Comparison of ENCODE assay signal across 8 cellular contexts in the genomic region with DNA sequence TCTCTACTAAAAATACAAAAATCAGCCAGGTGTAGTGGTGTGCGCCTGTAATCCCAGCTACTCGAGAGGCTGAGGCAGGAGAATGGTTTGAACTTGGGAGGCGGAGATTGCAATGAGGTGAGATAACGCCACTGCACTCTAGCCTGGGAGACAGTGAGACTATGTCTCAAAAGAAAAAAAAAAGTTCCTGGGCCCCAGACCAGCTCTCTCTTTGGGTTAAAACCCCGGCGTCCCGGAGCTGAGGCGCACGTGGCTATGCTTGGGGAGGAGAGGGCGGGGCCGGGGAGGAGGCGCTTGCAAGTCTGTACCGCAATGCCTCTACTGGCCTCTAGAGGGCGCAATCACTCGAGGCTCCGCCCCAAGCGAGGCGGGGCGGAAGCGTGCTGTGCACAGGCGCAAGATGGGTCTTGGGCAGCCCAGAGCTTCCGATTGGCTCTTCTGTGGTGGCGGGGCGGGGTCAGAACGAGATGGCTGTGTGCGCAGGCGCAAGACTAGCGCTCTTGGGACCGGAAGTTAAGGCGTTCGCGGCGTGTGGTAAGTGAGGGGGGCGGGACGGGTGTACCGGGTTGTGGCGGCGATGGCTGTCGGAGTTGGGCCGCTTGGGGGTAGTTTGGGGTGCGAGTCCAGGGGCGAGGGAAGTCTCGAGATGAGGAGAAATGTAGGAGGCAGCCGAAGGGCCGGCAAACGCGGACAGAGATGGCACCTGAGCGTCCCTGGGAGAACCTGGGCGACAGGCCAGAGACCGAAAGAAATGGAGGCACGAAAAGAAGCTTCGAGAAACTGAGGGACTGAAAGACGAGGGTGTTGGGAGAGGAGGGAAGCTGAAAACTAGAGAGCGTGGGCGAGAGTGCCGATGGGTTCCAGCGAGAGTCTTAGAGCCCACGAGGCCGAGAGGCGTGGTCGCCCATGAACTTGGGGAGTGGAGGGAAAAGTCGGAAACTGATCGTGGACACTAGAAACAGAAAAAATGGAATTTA. TPM values are rescaled to one million over a fixed set of nuclear protein-coding genes. Genes with fewer than 3 reads are reported as not detected.
DNase-seq lines count a peak whose midpoint lies in the region; ATAC-seq and TF ChIP-seq lines count a peak whose summit lies in the region.

A gene with protein sequence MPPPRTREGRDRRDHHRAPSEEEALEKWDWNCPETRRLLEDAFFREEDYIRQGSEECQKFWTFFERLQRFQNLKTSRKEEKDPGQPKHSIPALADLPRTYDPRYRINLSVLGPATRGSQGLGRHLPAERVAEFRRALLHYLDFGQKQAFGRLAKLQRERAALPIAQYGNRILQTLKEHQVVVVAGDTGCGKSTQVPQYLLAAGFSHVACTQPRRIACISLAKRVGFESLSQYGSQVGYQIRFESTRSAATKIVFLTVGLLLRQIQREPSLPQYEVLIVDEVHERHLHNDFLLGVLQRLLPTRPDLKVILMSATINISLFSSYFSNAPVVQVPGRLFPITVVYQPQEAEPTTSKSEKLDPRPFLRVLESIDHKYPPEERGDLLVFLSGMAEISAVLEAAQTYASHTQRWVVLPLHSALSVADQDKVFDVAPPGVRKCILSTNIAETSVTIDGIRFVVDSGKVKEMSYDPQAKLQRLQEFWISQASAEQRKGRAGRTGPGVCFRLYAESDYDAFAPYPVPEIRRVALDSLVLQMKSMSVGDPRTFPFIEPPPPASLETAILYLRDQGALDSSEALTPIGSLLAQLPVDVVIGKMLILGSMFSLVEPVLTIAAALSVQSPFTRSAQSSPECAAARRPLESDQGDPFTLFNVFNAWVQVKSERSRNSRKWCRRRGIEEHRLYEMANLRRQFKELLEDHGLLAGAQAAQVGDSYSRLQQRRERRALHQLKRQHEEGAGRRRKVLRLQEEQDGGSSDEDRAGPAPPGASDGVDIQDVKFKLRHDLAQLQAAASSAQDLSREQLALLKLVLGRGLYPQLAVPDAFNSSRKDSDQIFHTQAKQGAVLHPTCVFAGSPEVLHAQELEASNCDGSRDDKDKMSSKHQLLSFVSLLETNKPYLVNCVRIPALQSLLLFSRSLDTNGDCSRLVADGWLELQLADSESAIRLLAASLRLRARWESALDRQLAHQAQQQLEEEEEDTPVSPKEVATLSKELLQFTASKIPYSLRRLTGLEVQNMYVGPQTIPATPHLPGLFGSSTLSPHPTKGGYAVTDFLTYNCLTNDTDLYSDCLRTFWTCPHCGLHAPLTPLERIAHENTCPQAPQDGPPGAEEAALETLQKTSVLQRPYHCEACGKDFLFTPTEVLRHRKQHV (plus strand): TSS at position 497 of the 977 bp plus-strand sequence. CDS start 3,716 bp downstream, outside the sequence.

- peak within 1 kb of the TSS; percentile 91 for H3K4me2 ChIP-seq in SK-N-SH

- H3K27ac ChIP-seq in SK-N-SH (ENCODE audit: low read depth in 2 of 2, low read length in 1 of 2), result peak within 1 kb of the TSS; percentile 42 to 54; a peak in 2 of 4 replicates
- H3K27ac ChIP-seq in temporal lobe (ENCODE audit: low read depth, low read length), result peak within 1 kb of the TSS; percentile 52

- 0 out of 2 replicates have a peak, but pooled peaks have one; percentile 10 for TF ChIP-seq RAD21 in SK-N-SH (IDR thresholded peaks at IDR 0.05; ENCODE audit: low read length)

- H3K36me3 ChIP-seq in SK-N-SH (replicated peaks in 1 of 2; ENCODE audit: control insufficient read depth in 1 of 2, insufficient read depth in 2 of 2, low read length in 1 of 2), result peaks cover 12 to 15% of the 10 kb centered on the region in 2 experiments

- H3F3A ChIP-seq in SK-N-SH (replicated peaks; ENCODE audit: insufficient read depth), result peaks cover 4% of the 10 kb centered on the region

- H3K79me2 ChIP-seq in SK-N-SH (ENCODE audit: insufficient read depth), result peaks cover 48% of the 10 kb centered on the region

- H3K9ac ChIP-seq in SK-N-SH, result peak within 1 kb of the TSS; percentile 77

- POLR2A ChIA-PET in GM10248 (lab: Yijun Ruan, JAX), result interaction anchor here (0.6 to 1.5 kb wide), 5 partner anchors 30 to 1881 kb away, joined by 3 to 4 read pairs (median 3); partner anchors contain the start of genes FOSB and SLC1A5
- POLR2A ChIA-PET in SK-N-SH (lab: Yijun Ruan, JAX), result interaction anchor here (0.6 to 1.6 kb wide), 4 partner anchors 14 to 92 kb away, joined by 3 to 5 read pairs (median 3); no protein-coding TSS in a partner anchor

- peak; percentile 96 for ATAC-seq in HG02571 (IDR thresholded peaks at IDR 0.05; ENCODE audit: unreplicated experiment)

- no peaks in the 10 kb centered on the region for H3K9me2 ChIP-seq in SK-N-SH

- H4K20me1 ChIP-seq in SK-N-SH (ENCODE audit: insufficient read depth), result 0 out of 2 replicates have a peak, but pooled peaks cover 5% of the 10 kb centered on the region

- CTCF ChIA-PET in GM10248 (lab: Yijun Ruan, JAX) (interaction anchor here (0.6 to 4.0 kb wide), 48 partner anchors 10 to 399 kb away, joined by 3 to 39 read pairs (median 4); partner anchors contain the start of genes CCDC9, KPTN and NAPA), SK-N-SH (lab: Yijun Ruan, JAX) (interaction anchor here (0.6 to 2.7 kb wide), 38 partner anchors 9 to 256 kb away, joined by 3 to 26 read pairs (median 5); partner anchors contain the start of genes C5AR1, C5AR2, INAFM1 and KPTN)

- no peaks in the 10 kb centered on the region for H3K9me3 ChIP-seq in SK-N-SH

- peaks cover 8 to 17% of the 10 kb centered on the region in 2 experiments; a peak in 2 of 4 replicates for H3K4me1 ChIP-seq in SK-N-SH (ENCODE audit: control insufficient read depth in 1 of 2, insufficient read depth in 2 of 2, low read depth in 1 of 2, low read length in 1 of 2)

- peak; percentile 93 for TF ChIP-seq CTCF in GM10248 (IDR thresholded peaks at IDR 0.05; ENCODE audit: control extremely low read depth, extremely low read depth, low read depth, missing control alignments)
- peak; percentile 94 for TF ChIP-seq CTCF in SK-N-SH (IDR thresholded peaks at IDR 0.05)

- 6% methylated on average over 46 of the region's 63 CpGs for WGBS in SK-N-SH (ENCODE audit: low lambda C conversion rate)

- peak within 1 kb of the TSS; percentile 95 for H2AFZ ChIP-seq in SK-N-SH (ENCODE audit: low read depth)

- no peak for TF ChIP-seq EP300 in SK-N-SH (IDR thresholded peaks at IDR 0.05; ENCODE audit: borderline replicate concordance in 1 of 2, low read depth in 1 of 2, low read length in 1 of 2)

- no peaks in the 10 kb centered on the region for H3K27me3 ChIP-seq in SK-N-SH (ENCODE audit: insufficient read depth)

- H3K4me3 ChIP-seq in SK-N-SH (ENCODE audit: low read depth in 2 of 2, low read length in 1 of 2), result peak within 1 kb of the TSS; percentile 75 to 89

- DNase-seq in GM10248 (ENCODE audit: extremely low spot score), result peak; percentile 100
- DNase-seq in NCI-H1048 (lab: John Stamatoyannopoulos, UW), result peak; percentile 93
- peak; percentile 100 for DNase-seq in SK-N-SH
- peak; percentile 98 for DNase-seq in activated naive CD4-positive, alpha-beta T cell treated with anti-CD3 and anti-CD28 coated beads, Interleukin-2, amount 50 U/mL, for 16 hours
- peak; percentile 100 for DNase-seq in germinal center (ENCODE audit: low spot score)
- DNase-seq in nucleus accumbens (lab: John Stamatoyannopoulos, UW), result peak; percentile 73 to 98 (median 95)

TF ChIP-seq in SK-N-SH, 30 proteins besides CTCF, POLR2A, EP300 and RAD21 (continues in another document):
- peak; percentile 98 for TF ChIP-seq NRF1 (IDR thresholded peaks at IDR 0.05; ENCODE audit: low read depth, low read length)
- TF ChIP-seq JUND (IDR thresholded peaks at IDR 0.05), result no peak
- TF ChIP-seq GABPA (IDR thresholded peaks at IDR 0.05; ENCODE audit: low read depth), result peak; percentile 71
- TF ChIP-seq CHD2 (IDR thresholded peaks at IDR 0.05; ENCODE audit: low read length, partially characterized antibody), result peak; percentile 73
- peak; percentile 96 for TF ChIP-seq MXI1 (IDR thresholded peaks at IDR 0.05; ENCODE audit: low read depth, low read length)
- TF ChIP-seq PBX3 (IDR thresholded peaks at IDR 0.05), result no peak
- no peak for TF ChIP-seq TEAD4 (IDR thresholded peaks at IDR 0.05; ENCODE audit: borderline replicate concordance, insufficient read depth)
- no peak for TF ChIP-seq FOXM1 (IDR thresholded peaks at IDR 0.05; ENCODE audit: low read depth)
- peak; percentile 58; the same call in 1 of the 2 replicates for TF ChIP-seq USF1 (IDR thresholded peaks at IDR 0.05; ENCODE audit: borderline replicate concordance, low read depth)
- peak; percentile 98 for TF ChIP-seq MAX (IDR thresholded peaks at IDR 0.05; ENCODE audit: low read depth)
- peak; percentile 94 for TF ChIP-seq POLR2AphosphoS5 (IDR thresholded peaks at IDR 0.05; ENCODE audit: low read depth, low read length)
- peak; percentile 55; the same call in 1 of the 2 replicates for TF ChIP-seq TAF1 (IDR thresholded peaks at IDR 0.05; ENCODE audit: borderline replicate concordance, low read depth, low read length)
- TF ChIP-seq YY1 (IDR thresholded peaks at IDR 0.05; ENCODE audit: low read depth), result 0 out of 2 replicates have a peak, but pooled peaks have one; percentile 57
- TF ChIP-seq RFX5 (IDR thresholded peaks at IDR 0.05; ENCODE audit: low read length), result peak; percentile 70
- no peak for TF ChIP-seq TCF12 (IDR thresholded peaks at IDR 0.05)
- TF ChIP-seq ELF1 (IDR thresholded peaks at IDR 0.05), result peak; percentile 71

RNA-seq across cellular contexts. Expression of the gene that starts here (rescaled TPM):
- polyA plus RNA-seq in SK-N-SH (2012; rRNA removed), result 14.8 and 16.4 TPM in 2 replicates
- polyA plus RNA-seq in SK-N-SH (2012; cell fraction: cytosol; rRNA removed), result 5.0 and 8.5 TPM in 2 replicates
- 72.7 and 84.6 TPM in 2 replicates for polyA plus RNA-seq in SK-N-SH (2012; cell fraction: nucleus; rRNA removed)
- total RNA-seq in temporal lobe, result 8.6 TPM

Comparison
In these comparisons a context has a peak if more than half of its experiments do, and no peak if none do; other contexts are left out.
1. Peak in every context shown above with its lines: DNase-seq, ATAC-seq, H3K4me3 ChIP-seq and H3K27ac ChIP-seq.